ENCODE assay signal across 1 cellular context in genomic region chr6:40529040-40529439, GRCh38.
TF ChIP-seq lines count a peak whose summit lies in the region.

No MANE protein-coding gene starts in this region.

TF ChIP-seq in HepG2, 621 proteins besides CTCF, POLR2A, EP300 and RAD21 (continued from another document):
- TF ChIP-seq HNF1B (CRISPR knock-in tag; IDR thresholded peaks at IDR 0.05) (no peak), XBP1 (CRISPR knock-in tag; IDR thresholded peaks at IDR 0.05) (no peak), ZNF557 (CRISPR knock-in tag; IDR thresholded peaks at IDR 0.05) (no peak), ZC3H13 (CRISPR knock-in tag; IDR thresholded peaks at IDR 0.05) (no peak), NR2C2 (CRISPR knock-in tag; IDR thresholded peaks at IDR 0.05; ENCODE audit: borderline replicate concordance) (no peak), ZNF337 (CRISPR knock-in tag; IDR thresholded peaks at IDR 0.05; ENCODE audit: borderline replicate concordance, low read depth) (no peak)
TF ChIP-seq in HepG2: peak in this region for 0.
